14 cellular contexts compared by ENCODE assay signal in genomic region chr12:115335594-115335993, GRCh38.
"Had no signal": no experiment of that assay in that cellular context is flagged by ENCODE, and none has a peak within 500 bp of the region (broad histone marks: within the 10 kb centered on the region; RNA-seq: fewer than 3 reads in every experiment).

No MANE protein-coding gene starts in this region.

- H3K27me3 Mint-ChIP-seq: activated naive CD8-positive, alpha-beta T cell treated with anti-CD3 and anti-CD28 coated beads, Interleukin-2, amount 10 ng/mL, durations not matched to agents 7 days and 5 days; dendritic cell treated with granulocyte-macrophage colony-stimulating factor and Interleukin-4, amounts not matched to agents 40 ng/mL and 50 ng/mL, for 4 days had no signal

- DNase-seq: activated naive CD4-positive, alpha-beta T cell; activated naive CD8-positive, alpha-beta T cell treated with anti-CD3 and anti-CD28 coated beads, Interleukin-2, amount 10 ng/mL, durations not matched to agents 7 days and 5 days; aorta; cerebellar nuclear complex; effector memory CD4-positive, alpha-beta T cell; foreskin keratinocyte; naive thymus-derived CD8-positive, alpha-beta T cell; retina; stimulated activated naive CD8-positive, alpha-beta T cell treated with anti-CD3 and anti-CD28 coated beads, Interleukin-15, amount 100 ng/mL, for 72 hours; testis; upper lobe of left lung had no signal

- H3K36me3 ChIP-seq: upper lobe of left lung had no signal

- H3K4me1 ChIP-seq: testis had no signal

- H3K27ac Mint-ChIP-seq: activated naive CD8-positive, alpha-beta T cell treated with anti-CD3 and anti-CD28 coated beads, Interleukin-2, amount 10 ng/mL, durations not matched to agents 7 days and 5 days; activated T-helper 1 cell treated with anti-CD3 and anti-CD28 coated beads, Interleukin-12 subunit alpha, Interleukin-12 subunit beta, Interleukin-2, Interleukin-4 antibody, amounts not matched to agents 30 ng/mL and 10 ng/mL and 1 ng/mL, durations not matched to agents 14 hours and 24 hours and 36 hours; dendritic cell treated with granulocyte-macrophage colony-stimulating factor and Interleukin-4, amounts not matched to agents 40 ng/mL and 50 ng/mL, for 4 days; stimulated activated naive CD8-positive, alpha-beta T cell treated with anti-CD3 and anti-CD28 coated beads, Interleukin-15, amount 100 ng/mL, for 72 hours had no signal

- H3K4me3 Mint-ChIP-seq: activated naive CD8-positive, alpha-beta T cell treated with anti-CD3 and anti-CD28 coated beads, Interleukin-2, amount 10 ng/mL, durations not matched to agents 7 days and 5 days; activated T-helper 1 cell treated with anti-CD3 and anti-CD28 coated beads, Interleukin-12 subunit alpha, Interleukin-12 subunit beta, Interleukin-2, Interleukin-4 antibody, amounts not matched to agents 30 ng/mL and 10 ng/mL and 1 ng/mL, durations not matched to agents 14 hours and 24 hours and 36 hours; dendritic cell treated with granulocyte-macrophage colony-stimulating factor and Interleukin-4, amounts not matched to agents 40 ng/mL and 50 ng/mL, for 4 days; stimulated activated naive CD8-positive, alpha-beta T cell treated with anti-CD3 and anti-CD28 coated beads, Interleukin-15, amount 100 ng/mL, for 72 hours had no signal

- H3K9me3 ChIP-seq: testis, upper lobe of left lung had no signal

- H3K4me1 Mint-ChIP-seq: activated naive CD8-positive, alpha-beta T cell treated with anti-CD3 and anti-CD28 coated beads, Interleukin-2, amount 10 ng/mL, durations not matched to agents 7 days and 5 days; naive thymus-derived CD8-positive, alpha-beta T cell; stimulated activated naive CD8-positive, alpha-beta T cell treated with anti-CD3 and anti-CD28 coated beads, Interleukin-15, amount 100 ng/mL, for 72 hours had no signal

- H3K36me3 Mint-ChIP-seq: activated naive CD8-positive, alpha-beta T cell treated with anti-CD3 and anti-CD28 coated beads, Interleukin-2, amount 10 ng/mL, durations not matched to agents 7 days and 5 days; naive thymus-derived CD8-positive, alpha-beta T cell had no signal

- H3K4me3 ChIP-seq: testis, upper lobe of left lung had no signal

- H3K27ac ChIP-seq: foreskin keratinocyte, testis, upper lobe of left lung had no signal

- H3K27me3 ChIP-seq: foreskin keratinocyte, testis, upper lobe of left lung had no signal

- ATAC-seq: activated CD4-positive, CD25-positive, alpha-beta regulatory T cell treated with anti-CD3 and anti-CD28 coated beads, Interleukin-2, amount 50 U/mL, for 24 hours; foreskin keratinocyte; naive thymus-derived CD8-positive, alpha-beta T cell; stimulated activated naive CD8-positive, alpha-beta T cell treated with anti-CD3 and anti-CD28 coated beads, Interleukin-15, amount 100 ng/mL, for 72 hours had no signal

- H3K9me3 Mint-ChIP-seq: activated naive CD8-positive, alpha-beta T cell treated with anti-CD3 and anti-CD28 coated beads, Interleukin-2, amount 10 ng/mL, durations not matched to agents 7 days and 5 days; dendritic cell treated with granulocyte-macrophage colony-stimulating factor and Interleukin-4, amounts not matched to agents 40 ng/mL and 50 ng/mL, for 4 days had no signal
